In genomic region chr5:160851481-160851880, GRCh38 we compare ENCODE assay signal across 33 cellular contexts. TPM values are rescaled to one million over a fixed set of nuclear protein-coding genes. Genes with fewer than 3 reads are reported as not detected.
"Had no signal": no experiment of that assay in that cellular context is flagged by ENCODE, and none has a peak within 500 bp of the region (broad histone marks: within the 10 kb centered on the region; RNA-seq: fewer than 3 reads in every experiment).

No MANE protein-coding gene starts in this region.

- H3K36me3 ChIP-seq: colonic mucosa, gastroesophageal sphincter, heart left ventricle, left ventricle myocardium inferior, pancreas, prostate gland, sigmoid colon, stomach, uterus had no signal

- H3K4me1 ChIP-seq: colonic mucosa, gastroesophageal sphincter, heart left ventricle, left ventricle myocardium inferior, pancreas, prostate gland, sigmoid colon, stomach, testis, uterus had no signal

- H3K36me3 Mint-ChIP-seq: activated CD4-positive, alpha-beta memory T cell treated with anti-CD3 and anti-CD28 coated beads for 36 hours; activated naive CD4-positive, alpha-beta T cell treated with anti-CD3 and anti-CD28 coated beads, Interleukin-2, amount 10 ng/mL, durations not matched to agents 7 days and 5 days; mesothelial cell of epicardium; naive thymus-derived CD4-positive, alpha-beta T cell; stimulated activated memory B cell treated with anti-CD40 and anti-IgM and Interleukin-4, amounts not matched to agents 10 μg/mL and 1 μg/mL and 100 μg/mL, for 72 hours had no signal

- H3K27me3 Mint-ChIP-seq: activated CD4-positive, alpha-beta T cell treated with anti-CD3 and anti-CD28 coated beads, Interleukin-2, amount 10 ng/mL, durations not matched to agents 24 days and 14 days; activated naive CD4-positive, alpha-beta T cell treated with anti-CD3 and anti-CD28 coated beads, Interleukin-2, amount 10 ng/mL, durations not matched to agents 7 days and 5 days; effector memory CD8-positive, alpha-beta T cell; stimulated activated memory B cell treated with anti-CD40 and anti-IgM and Interleukin-4, amounts not matched to agents 10 μg/mL and 1 μg/mL and 100 μg/mL, for 72 hours; T-helper 17 cell had no signal

- H3K27ac Mint-ChIP-seq: activated CD4-positive, alpha-beta memory T cell treated with anti-CD3 and anti-CD28 coated beads for 36 hours; activated CD4-positive, alpha-beta T cell treated with anti-CD3 and anti-CD28 coated beads, Interleukin-2, amount 10 ng/mL, durations not matched to agents 24 days and 14 days; activated naive CD4-positive, alpha-beta T cell treated with anti-CD3 and anti-CD28 coated beads, Interleukin-2, amount 10 ng/mL, durations not matched to agents 7 days and 5 days; effector memory CD8-positive, alpha-beta T cell; mesothelial cell of epicardium; naive thymus-derived CD4-positive, alpha-beta T cell; stimulated activated memory B cell treated with anti-CD40 and anti-IgM and Interleukin-4, amounts not matched to agents 10 μg/mL and 1 μg/mL and 100 μg/mL, for 72 hours; T-helper 17 cell had no signal

- H3K9me3 Mint-ChIP-seq: activated CD4-positive, alpha-beta memory T cell treated with anti-CD3 and anti-CD28 coated beads for 36 hours; activated CD4-positive, alpha-beta T cell treated with anti-CD3 and anti-CD28 coated beads, Interleukin-2, amount 10 ng/mL, durations not matched to agents 24 days and 14 days; activated naive CD4-positive, alpha-beta T cell treated with anti-CD3 and anti-CD28 coated beads, Interleukin-2, amount 10 ng/mL, durations not matched to agents 7 days and 5 days; effector memory CD8-positive, alpha-beta T cell had no signal

- H3K4me3 Mint-ChIP-seq: activated CD4-positive, alpha-beta memory T cell treated with anti-CD3 and anti-CD28 coated beads for 36 hours; activated CD4-positive, alpha-beta T cell treated with anti-CD3 and anti-CD28 coated beads, Interleukin-2, amount 10 ng/mL, durations not matched to agents 24 days and 14 days; activated naive CD4-positive, alpha-beta T cell treated with anti-CD3 and anti-CD28 coated beads, Interleukin-2, amount 10 ng/mL, durations not matched to agents 7 days and 5 days; effector memory CD8-positive, alpha-beta T cell; mesothelial cell of epicardium; naive thymus-derived CD4-positive, alpha-beta T cell; stimulated activated memory B cell treated with anti-CD40 and anti-IgM and Interleukin-4, amounts not matched to agents 10 μg/mL and 1 μg/mL and 100 μg/mL, for 72 hours; T-helper 17 cell had no signal

- H3K4me3 ChIP-seq: colonic mucosa, gastroesophageal sphincter, heart left ventricle, left ventricle myocardium inferior, pancreas, prostate gland, sigmoid colon, stomach, testis, uterus had no signal

- H3K27me3 ChIP-seq: colonic mucosa, gastroesophageal sphincter, heart left ventricle, pancreas, sigmoid colon, stomach, testis, uterus had no signal

- DNase-seq: activated CD4-positive, alpha-beta memory T cell treated with anti-CD3 and anti-CD28 coated beads for 36 hours; activated CD4-positive, alpha-beta T cell treated with anti-CD3 and anti-CD28 coated beads, Interleukin-2, amount 10 ng/mL, durations not matched to agents 24 days and 14 days; activated CD4-positive, CD25-positive, alpha-beta regulatory T cell treated with anti-CD3 and anti-CD28 coated beads, Interleukin-2, amount 50 U/mL, for 72 hours; activated CD8-positive, alpha-beta memory T cell treated with anti-CD3 and anti-CD28 coated beads, Interleukin-2, amount 50 U/mL, for 4 hours; activated gamma-delta T cell; activated naive CD4-positive, alpha-beta T cell treated with anti-CD3 and anti-CD28 coated beads, Interleukin-2, amount 10 ng/mL, durations not matched to agents 7 days and 5 days; activated T-cell treated with anti-CD3 and anti-CD28 coated beads, Interleukin-2, amount 50 U/mL, for 1 hour; colonic mucosa; effector memory CD8-positive, alpha-beta T cell; heart left ventricle; left ventricle myocardium inferior; naive thymus-derived CD4-positive, alpha-beta T cell; pancreas; sigmoid colon; small intestine; stimulated activated CD4-positive, alpha-beta T cell treated with anti-CD3 and anti-CD28 coated beads, Interleukin-1b, Interleukin-23, amount 100 ng/mL, for 48 hours; stimulated activated CD4-positive, alpha-beta T cell treated with anti-CD3 and anti-CD28 coated beads, Interleukin-4, amount 100 ng/mL, for 4 hours; stimulated activated CD8-positive, alpha-beta memory T cell treated with anti-CD3 and anti-CD28 coated beads, Interleukin-4, amount 100 ng/mL, for 48 hours; stomach; T-helper 17 cell; T1000; testis; uterus had no signal

- H3K4me1 Mint-ChIP-seq: activated CD4-positive, alpha-beta T cell treated with anti-CD3 and anti-CD28 coated beads, Interleukin-2, amount 10 ng/mL, durations not matched to agents 24 days and 14 days; activated naive CD4-positive, alpha-beta T cell treated with anti-CD3 and anti-CD28 coated beads, Interleukin-2, amount 10 ng/mL, durations not matched to agents 7 days and 5 days; mesothelial cell of epicardium; naive thymus-derived CD4-positive, alpha-beta T cell; stimulated activated memory B cell treated with anti-CD40 and anti-IgM and Interleukin-4, amounts not matched to agents 10 μg/mL and 1 μg/mL and 100 μg/mL, for 72 hours; T-helper 17 cell had no signal

- H3K27ac ChIP-seq: colonic mucosa, gastroesophageal sphincter, heart left ventricle, left ventricle myocardium inferior, pancreas, prostate gland, sigmoid colon, stomach, testis, uterus had no signal

- FAIRE-seq: bronchial epithelial cell, endothelial cell of umbilical vein, pancreas, small intestine had no signal

- ATAC-seq: effector memory CD8-positive, alpha-beta T cell; gastroesophageal sphincter; heart left ventricle; naive thymus-derived CD4-positive, alpha-beta T cell; pancreas; SK-N-SH treated with all-trans-retinoic acid at 6 μM for 48 hours; stimulated activated memory B cell treated with anti-CD40 and anti-IgM and Interleukin-4, amounts not matched to agents 10 μg/mL and 1 μg/mL and 100 μg/mL, for 72 hours; T-helper 17 cell had no signal

- H3K9me3 ChIP-seq: colonic mucosa, gastroesophageal sphincter, heart left ventricle, pancreas, prostate gland, stomach, testis, uterus had no signal

RNA-seq across cellular contexts. Expression of gene ATP10B, which starts 0.5 kb away (rescaled TPM):
- total RNA-seq: activated CD4-positive, alpha-beta memory T cell treated with anti-CD3 and anti-CD28 coated beads for 36 hours; activated CD4-positive, alpha-beta T cell treated with anti-CD3 and anti-CD28 coated beads, Interleukin-2, amount 10 ng/mL, durations not matched to agents 24 days and 14 days; activated CD8-positive, alpha-beta memory T cell treated with anti-CD3 and anti-CD28 coated beads for 36 hours; endothelial cell of umbilical vein; fibroblast of lung; fibroblast of villous mesenchyme; left ventricle myocardium inferior; mesothelial cell of epicardium; naive thymus-derived CD4-positive, alpha-beta T cell; T-helper 17 cell had no signal
- polyA plus RNA-seq: endothelial cell of umbilical vein; fibroblast of lung; naive thymus-derived CD4-positive, alpha-beta T cell had no signal
